Comparison of ENCODE assay signal across 1 cellular context in genomic region chr9:23820731-23821399, GRCh38.
TF ChIP-seq lines count a peak whose summit lies in the region.

No MANE protein-coding gene starts in this region.

TF ChIP-seq in A549, 52 proteins besides CTCF, POLR2A, EP300 and RAD21 (continued from another document):
- TF ChIP-seq POLR2AphosphoS2 (conservative IDR thresholded peaks at IDR 0.05; ENCODE audit: low read length) (no peak), CBX2 (IDR thresholded peaks at IDR 0.05; ENCODE audit: borderline replicate concordance, low read depth) (no peak), FOSL2 (IDR thresholded peaks at IDR 0.05) (no peak), FOSL2 (CRISPR knock-in tag; IDR thresholded peaks at IDR 0.05) (no peak)
